In genomic region chr12:63821781-63822251, GRCh38 we compare ENCODE assay signal across 8 cellular contexts. TPM values are rescaled to one million over a fixed set of nuclear protein-coding genes. Genes with fewer than 3 reads are reported as not detected.
DNase-seq lines count a peak whose midpoint lies in the region; ATAC-seq and TF ChIP-seq lines count a peak whose summit lies in the region.
"Had no signal": no experiment of that assay in that cellular context is flagged by ENCODE, and none has a peak within 500 bp of the region (broad histone marks: within the 10 kb centered on the region; RNA-seq: fewer than 3 reads in every experiment).

No MANE protein-coding gene starts in this region.

- H3K4me1 ChIP-seq in left lung (no peaks in the 10 kb centered on the region), thymus (ENCODE audit: control insufficient read depth, insufficient read depth, low read length) (no peaks in the 10 kb centered on the region)

- H3K36me3 ChIP-seq in left lung (no peaks in the 10 kb centered on the region), thymus (ENCODE audit: control insufficient read depth, insufficient read depth) (no peaks in the 10 kb centered on the region)
- H3K36me3 ChIP-seq: SJSA1 had no signal

- peak; percentile 63 for ATAC-seq in HG02642 (IDR thresholded peaks at IDR 0.05; ENCODE audit: poor library complexity, unreplicated experiment)
- ATAC-seq in left lung, result peak; percentile 31
- ATAC-seq in HG03039 (IDR thresholded peaks at IDR 0.05; ENCODE audit: unreplicated experiment), result no peak
- ATAC-seq in HG03196 (IDR thresholded peaks at IDR 0.05; ENCODE audit: unreplicated experiment), result no peak
- ATAC-seq in GM18498 (IDR thresholded peaks at IDR 0.05; ENCODE audit: unreplicated experiment), result no peak

- DNase-seq in astrocyte of the hippocampus (ENCODE audit: low read depth, low spot score) (peak; percentile 13), left lung (peak in 1 of 2 donors; percentile 79)

- H3K9me3 ChIP-seq in left lung (peaks cover 0 to 2% of the 10 kb centered on the region in 2 donors), thymus (ENCODE audit: control insufficient read depth) (no peaks in the 10 kb centered on the region)
- H3K9me3 ChIP-seq: SJSA1 had no signal

- intact Hi-C loops in left lung (cut with DNase I), result loop anchor here (5.0 to 10.0 kb wide), 2 partner anchors 435 to 443 kb away; no protein-coding TSS in a partner anchor

- H3K4me3 ChIP-seq in left lung (peak overlapping the region; percentile 14 to 28), thymus (ENCODE audit: low read length) (peak overlapping the region; percentile 39)
- H3K4me3 ChIP-seq: SJSA1 had no signal

- no peak for TF ChIP-seq CTCF in left lung (IDR thresholded peaks at IDR 0.05)

- no peak overlapping the region for H3K27ac ChIP-seq in left lung
- H3K27ac ChIP-seq in thymus (ENCODE audit: low read depth), result no peak overlapping the region
- H3K27ac ChIP-seq: SJSA1 had no signal

- 43% methylated on average over 38 of the region's 38 CpGs for WGBS in thymus

- peaks cover 0 to 11% of the 10 kb centered on the region in 2 donors for H3K27me3 ChIP-seq in left lung
- no peaks in the 10 kb centered on the region for H3K27me3 ChIP-seq in thymus (ENCODE audit: control insufficient read depth, insufficient read depth)
- H3K27me3 ChIP-seq: SJSA1 had no signal

RNA-seq across cellular contexts. Expression of gene SRGAP1, which starts 22.7 kb away (rescaled TPM):
- total RNA-seq in left lung, result 10 to 100 TPM; 12.7 to 15.6 TPM
- polyA plus RNA-seq in thymus, result 0.82 TPM

RNA-seq across cellular contexts. Expression of gene RXYLT1, which starts 42.1 kb away (rescaled TPM):
- total RNA-seq in left lung, result 10 to 100 TPM; 12.4 to 14.1 TPM
- 15.7 TPM for polyA plus RNA-seq in thymus

Comparison
In these comparisons a context has a peak if more than half of its experiments do, and no peak if none do; other contexts are left out.
1. ATAC-seq: peak in HG02642 (single experiment) and left lung (single experiment); none in HG03039 (single experiment), HG03196 (single experiment) and GM18498 (single experiment).